29 cellular contexts compared by ENCODE assay signal in genomic region chr17:49444384-49444783, GRCh38.
"Had no signal": no experiment of that assay in that cellular context is flagged by ENCODE, and none has a peak within 500 bp of the region (broad histone marks: within the 10 kb centered on the region; RNA-seq: fewer than 3 reads in every experiment).

No MANE protein-coding gene starts in this region.

- H3K36me3 ChIP-seq: lower lobe of right lung, neural progenitor cell, neutrophil, right atrium auricular region, spleen, suprapubic skin, thoracic aorta, tibial artery, upper lobe of right lung, uterus had no signal

- H3K27ac ChIP-seq: lower lobe of right lung, neural progenitor cell, neutrophil, parathyroid adenoma, right atrium auricular region, spleen, suprapubic skin, thoracic aorta, tibial artery, upper lobe of right lung, uterus had no signal

- H3K4me3 Mint-ChIP-seq: immature natural killer cell; mesothelial cell of epicardium; naive B cell; natural killer cell; nephron progenitor cell; neural progenitor cell; stimulated activated effector memory CD8-positive, alpha-beta T cell treated with anti-CD3 and anti-CD28 coated beads, Interleukin-12 subunit alpha, Interleukin-12 subunit beta, amount 100 ng/mL, for 72 hours; stimulated activated naive CD8-positive, alpha-beta T cell treated with anti-CD3 and anti-CD28 coated beads, Interleukin-15, Interleukin-2, amounts not matched to agents 100 ng/mL and 50 ng/mL, for 24 hours had no signal

- H3K36me3 Mint-ChIP-seq: immature natural killer cell; mesothelial cell of epicardium; naive B cell; natural killer cell; neural progenitor cell; stimulated activated effector memory CD8-positive, alpha-beta T cell treated with anti-CD3 and anti-CD28 coated beads, Interleukin-12 subunit alpha, Interleukin-12 subunit beta, amount 100 ng/mL, for 72 hours had no signal

- H3K9me3 ChIP-seq: lower lobe of right lung, neutrophil, right atrium auricular region, spleen, suprapubic skin, thoracic aorta, tibial artery, upper lobe of right lung, uterus had no signal

- H3K27ac Mint-ChIP-seq: immature natural killer cell; mesothelial cell of epicardium; naive B cell; natural killer cell; nephron progenitor cell; neural progenitor cell; progenitor cell of endocrine pancreas; stimulated activated effector memory CD8-positive, alpha-beta T cell treated with anti-CD3 and anti-CD28 coated beads, Interleukin-12 subunit alpha, Interleukin-12 subunit beta, amount 100 ng/mL, for 72 hours; stimulated activated naive CD8-positive, alpha-beta T cell treated with anti-CD3 and anti-CD28 coated beads, Interleukin-15, Interleukin-2, amounts not matched to agents 100 ng/mL and 50 ng/mL, for 24 hours had no signal

- H3K4me1 Mint-ChIP-seq: immature natural killer cell had no signal

- ATAC-seq: left cardiac atrium; left lobe of liver; lower lobe of right lung; natural killer cell; sciatic nerve; stimulated activated effector memory CD8-positive, alpha-beta T cell treated with anti-CD3 and anti-CD28 coated beads, Interleukin-12 subunit alpha, Interleukin-12 subunit beta, amount 100 ng/mL, for 72 hours; upper lobe of right lung had no signal

- H3K27me3 ChIP-seq: neural progenitor cell, right atrium auricular region had no signal

- H3K4me3 ChIP-seq: lower lobe of right lung, neural progenitor cell, right atrium auricular region, spleen, suprapubic skin, thoracic aorta, tibial artery, upper lobe of right lung, uterus had no signal

- DNase-seq: hypothalamus; immature natural killer cell; kidney glomerular epithelial cell; left cardiac atrium; lower lobe of right lung; naive B cell; natural killer cell; nephron progenitor cell; occipital lobe; small intestine; spleen; stimulated activated CD4-positive, alpha-beta T cell treated with anti-CD3 and anti-CD28 coated beads, Interleukin-4, amount 100 ng/mL, for 24 hours; stimulated activated naive CD4-positive, alpha-beta T cell; tibial artery; trophoblast cell; upper lobe of right lung; uterus had no signal

- H3K9me3 Mint-ChIP-seq: immature natural killer cell; mesothelial cell of epicardium; naive B cell; natural killer cell; neural progenitor cell; stimulated activated effector memory CD8-positive, alpha-beta T cell treated with anti-CD3 and anti-CD28 coated beads, Interleukin-12 subunit alpha, Interleukin-12 subunit beta, amount 100 ng/mL, for 72 hours; stimulated activated naive CD8-positive, alpha-beta T cell treated with anti-CD3 and anti-CD28 coated beads, Interleukin-15, Interleukin-2, amounts not matched to agents 100 ng/mL and 50 ng/mL, for 24 hours had no signal

- H3K4me1 ChIP-seq: lower lobe of right lung, parathyroid adenoma, right atrium auricular region, tibial artery, upper lobe of right lung, uterus had no signal
